ENCODE assay signal across 11 cellular contexts in genomic region chr13:76123548-76123947, GRCh38.
"Had no signal": no experiment of that assay in that cellular context is flagged by ENCODE, and none has a peak within 500 bp of the region (broad histone marks: within the 10 kb centered on the region; RNA-seq: fewer than 3 reads in every experiment).

No MANE protein-coding gene starts in this region.

- FAIRE-seq: H1, H54 had no signal

- ATAC-seq: GM23338, HCT116 had no signal

- H3K4me3 ChIP-seq: GM23248, GM23338, HAP-1 had no signal

- H2AFZ ChIP-seq: GM23248, GM23338 had no signal

- H3K27ac ChIP-seq: GM23248 had no signal

- H3K4me1 ChIP-seq: HAP-1 had no signal

- H3K4me2 ChIP-seq: GM23338 had no signal

- H3K9ac ChIP-seq: GM23248 had no signal

- H3K36me3 ChIP-seq: HAP-1 had no signal

- DNase-seq: GM23248, GOT3, H7, H9, HCEC 1CT, HFFc6 had no signal
